Comparison of ENCODE assay signal across 26 cellular contexts in genomic region chrX:53598169-53598568, GRCh38.
A peak's percentile ranks its signal among the peaks of the same experiment; 100 is the strongest.
DNase-seq lines count a peak whose midpoint lies in the region; ATAC-seq, FAIRE-seq and TF ChIP-seq lines count a peak whose summit lies in the region.
"Had no signal": no experiment of that assay in that cellular context is flagged by ENCODE, and none has a peak within 500 bp of the region (broad histone marks: within the 10 kb centered on the region; RNA-seq: fewer than 3 reads in every experiment).

No MANE protein-coding gene starts in this region.

- no peak for TF ChIP-seq POLR2A in GM12891 (IDR thresholded peaks at IDR 0.05; ENCODE audit: low read depth, low read length)

- no peak for DNase-seq in T-helper 2 cell treated with Interferon-gamma antibody and Interleukin-4, amounts not matched to agents 5 μg/mL and 100 μg/mL, for 36 hours (ENCODE audit: low spot score)
- DNase-seq in T-helper 2 cell (no peak), GM12891 (ENCODE audit: insufficient read length, low spot score) (no peak), memory B cell (ENCODE audit: low spot score in 2 of 2) (no peak), kidney tubule cell (ENCODE audit: low spot score) (no peak)
- DNase-seq: Caco-2; CD8-positive, alpha-beta T cell; DMS 273 treated with DMSO at 0.1 percent for 48 hours; DMS79; EL; GDM1; GOT3; KBM-7; MV-4-11; NCI-H1105; NCI-H2029; NCI-H446; NCI-H524 treated with DMSO at 0.1 percent for 48 hours; NCI-H774; PC-3 had no signal

- ATAC-seq in memory B cell (ENCODE audit: low read depth) (no peak), GM18909 (IDR thresholded peaks at IDR 0.05; ENCODE audit: poor library complexity, unreplicated experiment) (no peak)
- ATAC-seq: CD8-positive, alpha-beta T cell; PC-3 had no signal

- H3K4me3 ChIP-seq in OCI-LY3 (ENCODE audit: low read length) = 0 out of 2 replicates have a peak overlapping the region, but pooled peaks have one; percentile 18
- H3K4me3 ChIP-seq: HAP-1 had no signal

- H2AFZ ChIP-seq in OCI-LY3 (ENCODE audit: low read depth, low read length) = no peak overlapping the region

- peak overlapping the region; percentile 58 for H3K4me2 ChIP-seq in OCI-LY3 (ENCODE audit: low read length)

- H3K9me3 ChIP-seq in OCI-LY3 (ENCODE audit: insufficient read depth, low read length) = no peaks in the 10 kb centered on the region
- H3K9me3 ChIP-seq: Caco-2, HAP-1 had no signal

- TF ChIP-seq CTCF in OCI-LY3 (IDR thresholded peaks at IDR 0.05; ENCODE audit: low read depth, low read length) = no peak

- peaks cover 42% of the 10 kb centered on the region for H3K36me3 Mint-ChIP-seq in T-helper 2 cell treated with Interferon-gamma antibody and Interleukin-4, amounts not matched to agents 5 μg/mL and 100 μg/mL, for 36 hours (ENCODE audit: low read depth)
- H3K36me3 Mint-ChIP-seq in memory B cell = peaks cover 7% of the 10 kb centered on the region

- no peaks in the 10 kb centered on the region for H3K27me3 ChIP-seq in OCI-LY3 (ENCODE audit: low read depth, low read length)

- H3K36me3 ChIP-seq in OCI-LY3 (replicated peaks; ENCODE audit: low read depth, low read length) = peaks cover 53% of the 10 kb centered on the region

- no peak for FAIRE-seq in GM12891 (lab: Jason Lieb, UNC)

- no peak overlapping the region for H3K4me3 Mint-ChIP-seq in T-helper 2 cell treated with Interferon-gamma antibody and Interleukin-4, amounts not matched to agents 5 μg/mL and 100 μg/mL, for 36 hours
- no peak overlapping the region for H3K4me3 Mint-ChIP-seq in memory B cell
- H3K4me3 Mint-ChIP-seq: B cell; CD8-positive, alpha-beta T cell had no signal

- H3K9ac ChIP-seq in OCI-LY3 (ENCODE audit: low read length) = peak overlapping the region; percentile 53; the same call in 1 of the 2 replicates

- peaks cover 50% of the 10 kb centered on the region for H3K79me2 ChIP-seq in OCI-LY3 (ENCODE audit: low read length)

- H3K27ac ChIP-seq in OCI-LY3 (ENCODE audit: low read length) = peak overlapping the region; percentile 96
- H3K27ac ChIP-seq: 22Rv1, C4-2B had no signal

- H3K4me1 Mint-ChIP-seq in T-helper 2 cell treated with Interferon-gamma antibody and Interleukin-4, amounts not matched to agents 5 μg/mL and 100 μg/mL, for 36 hours (ENCODE audit: low read depth) = no peaks in the 10 kb centered on the region
- peaks cover 2% of the 10 kb centered on the region for H3K4me1 Mint-ChIP-seq in memory B cell

- no peaks in the 10 kb centered on the region for H3K27me3 Mint-ChIP-seq in T-helper 2 cell treated with Interferon-gamma antibody and Interleukin-4, amounts not matched to agents 5 μg/mL and 100 μg/mL, for 36 hours (ENCODE audit: low read depth)
- H3K27me3 Mint-ChIP-seq in memory B cell = no peaks in the 10 kb centered on the region
- H3K27me3 Mint-ChIP-seq: B cell had no signal

- H3K4me1 ChIP-seq in OCI-LY3 (ENCODE audit: low read length) = peaks cover 85% of the 10 kb centered on the region
- H3K4me1 ChIP-seq: Caco-2, HAP-1 had no signal

- peaks cover 5% of the 10 kb centered on the region; the same call in 1 of the 2 replicates for H4K20me1 ChIP-seq in OCI-LY3 (ENCODE audit: insufficient read depth, low read length)

- H3K27ac Mint-ChIP-seq in T-helper 2 cell treated with Interferon-gamma antibody and Interleukin-4, amounts not matched to agents 5 μg/mL and 100 μg/mL, for 36 hours = peak overlapping the region; percentile 23
- H3K27ac Mint-ChIP-seq in memory B cell = peak overlapping the region; percentile 58
- H3K27ac Mint-ChIP-seq: B cell had no signal

- H3K9me3 Mint-ChIP-seq in T-helper 2 cell treated with Interferon-gamma antibody and Interleukin-4, amounts not matched to agents 5 μg/mL and 100 μg/mL, for 36 hours = no peaks in the 10 kb centered on the region
- no peaks in the 10 kb centered on the region for H3K9me3 Mint-ChIP-seq in memory B cell
- H3K9me3 Mint-ChIP-seq: CD8-positive, alpha-beta T cell had no signal

TF ChIP-seq in GM12891, 5 proteins besides CTCF, POLR2A, EP300 and RAD21:
- no peak for TF ChIP-seq PAX5 (IDR thresholded peaks at IDR 0.05; ENCODE audit: insufficient read depth, low read length, severe bottlenecking)
- TF ChIP-seq POU2F2 (IDR thresholded peaks at IDR 0.05; ENCODE audit: low read depth, low read length) = no peak
- no peak for TF ChIP-seq TAF1 (IDR thresholded peaks at IDR 0.05; ENCODE audit: low read depth, low read length)
- TF ChIP-seq SPI1 (IDR thresholded peaks at IDR 0.05; ENCODE audit: low read depth, low read length) = peak; percentile 54
- TF ChIP-seq POLR2AphosphoS5 (IDR thresholded peaks at IDR 0.05; ENCODE audit: low read depth, low read length) = no peak
